In genomic region chr3:101827211-101828174, GRCh38 we compare ENCODE assay signal across 1 cellular context.
TF ChIP-seq lines count a peak whose summit lies in the region.

No MANE protein-coding gene starts in this region.

TF ChIP-seq in GM12878, 131 proteins besides CTCF, POLR2A, EP300 and RAD21 (continued from another document):
- TF ChIP-seq SKIL (IDR thresholded peaks at IDR 0.05; ENCODE audit: low read depth, poor library complexity, severe bottlenecking) (peak; percentile 83), HDGF (IDR thresholded peaks at IDR 0.05) (no peak; the same call in 1 of the 2 replicates), NBN (IDR thresholded peaks at IDR 0.05) (peak; percentile 95; the same call in 1 of the 2 replicates), DPF2 (IDR thresholded peaks at IDR 0.05) (peak; percentile 86), CBX3 (IDR thresholded peaks at IDR 0.05; ENCODE audit: borderline replicate concordance, low read depth) (no peak), RAD51 (IDR thresholded peaks at IDR 0.05) (peak; percentile 75), HSF1 (IDR thresholded peaks at IDR 0.05; ENCODE audit: low read depth, low read length) (peak; percentile 70; the same call in 1 of the 2 replicates), RB1 (IDR thresholded peaks at IDR 0.05; ENCODE audit: borderline replicate concordance) (no peak), RELA (IDR thresholded peaks at IDR 0.05; ENCODE audit: borderline replicate concordance, partially characterized antibody) (peak; percentile 98), EZH2 (IDR thresholded peaks at IDR 0.05; ENCODE audit: borderline replicate concordance, control insufficient read depth, low read depth, low read length) (no peak), PAX5 (IDR thresholded peaks at IDR 0.05; ENCODE audit: borderline replicate concordance, low read depth, low read length) (peak; percentile 85), TBL1XR1 (IDR thresholded peaks at IDR 0.05; ENCODE audit: low read depth, low read length) (peak; percentile 94), CBX5 (IDR thresholded peaks at IDR 0.05; ENCODE audit: low read depth) (peak; percentile 76; the same call in 1 of the 2 replicates), MEF2B (IDR thresholded peaks at IDR 0.05; ENCODE audit: partially characterized antibody, poor library complexity, severe bottlenecking) (peak; percentile 63), WRNIP1 (IDR thresholded peaks at IDR 0.05; ENCODE audit: borderline replicate concordance, low read depth, low read length) (no peak), IKZF1 (conservative IDR thresholded peaks at IDR 0.05) (peak; percentile 96), EED (IDR thresholded peaks at IDR 0.05; ENCODE audit: low read depth) (peak; percentile 86)
- TF ChIP-seq, protein P1, sequence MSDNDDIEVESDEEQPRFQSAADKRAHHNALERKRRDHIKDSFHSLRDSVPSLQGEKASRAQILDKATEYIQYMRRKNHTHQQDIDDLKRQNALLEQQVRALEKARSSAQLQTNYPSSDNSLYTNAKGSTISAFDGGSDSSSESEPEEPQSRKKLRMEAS (IDR thresholded peaks at IDR 0.05; ENCODE audit: low read depth, low read length): peak; percentile 71
- TF ChIP-seq, protein P2, sequence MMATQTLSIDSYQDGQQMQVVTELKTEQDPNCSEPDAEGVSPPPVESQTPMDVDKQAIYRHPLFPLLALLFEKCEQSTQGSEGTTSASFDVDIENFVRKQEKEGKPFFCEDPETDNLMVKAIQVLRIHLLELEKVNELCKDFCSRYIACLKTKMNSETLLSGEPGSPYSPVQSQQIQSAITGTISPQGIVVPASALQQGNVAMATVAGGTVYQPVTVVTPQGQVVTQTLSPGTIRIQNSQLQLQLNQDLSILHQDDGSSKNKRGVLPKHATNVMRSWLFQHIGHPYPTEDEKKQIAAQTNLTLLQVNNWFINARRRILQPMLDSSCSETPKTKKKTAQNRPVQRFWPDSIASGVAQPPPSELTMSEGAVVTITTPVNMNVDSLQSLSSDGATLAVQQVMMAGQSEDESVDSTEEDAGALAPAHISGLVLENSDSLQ (IDR thresholded peaks at IDR 0.05): peak; percentile 35; the same call in 1 of the 2 replicates
- TF ChIP-seq, protein P3, sequence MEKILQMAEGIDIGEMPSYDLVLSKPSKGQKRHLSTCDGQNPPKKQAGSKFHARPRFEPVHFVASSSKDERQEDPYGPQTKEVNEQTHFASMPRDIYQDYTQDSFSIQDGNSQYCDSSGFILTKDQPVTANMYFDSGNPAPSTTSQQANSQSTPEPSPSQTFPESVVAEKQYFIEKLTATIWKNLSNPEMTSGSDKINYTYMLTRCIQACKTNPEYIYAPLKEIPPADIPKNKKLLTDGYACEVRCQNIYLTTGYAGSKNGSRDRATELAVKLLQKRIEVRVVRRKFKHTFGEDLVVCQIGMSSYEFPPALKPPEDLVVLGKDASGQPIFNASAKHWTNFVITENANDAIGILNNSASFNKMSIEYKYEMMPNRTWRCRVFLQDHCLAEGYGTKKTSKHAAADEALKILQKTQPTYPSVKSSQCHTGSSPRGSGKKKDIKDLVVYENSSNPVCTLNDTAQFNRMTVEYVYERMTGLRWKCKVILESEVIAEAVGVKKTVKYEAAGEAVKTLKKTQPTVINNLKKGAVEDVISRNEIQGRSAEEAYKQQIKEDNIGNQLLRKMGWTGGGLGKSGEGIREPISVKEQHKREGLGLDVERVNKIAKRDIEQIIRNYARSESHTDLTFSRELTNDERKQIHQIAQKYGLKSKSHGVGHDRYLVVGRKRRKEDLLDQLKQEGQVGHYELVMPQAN (conservative IDR thresholded peaks at IDR 0.05): no peak
- TF ChIP-seq, protein P4, sequence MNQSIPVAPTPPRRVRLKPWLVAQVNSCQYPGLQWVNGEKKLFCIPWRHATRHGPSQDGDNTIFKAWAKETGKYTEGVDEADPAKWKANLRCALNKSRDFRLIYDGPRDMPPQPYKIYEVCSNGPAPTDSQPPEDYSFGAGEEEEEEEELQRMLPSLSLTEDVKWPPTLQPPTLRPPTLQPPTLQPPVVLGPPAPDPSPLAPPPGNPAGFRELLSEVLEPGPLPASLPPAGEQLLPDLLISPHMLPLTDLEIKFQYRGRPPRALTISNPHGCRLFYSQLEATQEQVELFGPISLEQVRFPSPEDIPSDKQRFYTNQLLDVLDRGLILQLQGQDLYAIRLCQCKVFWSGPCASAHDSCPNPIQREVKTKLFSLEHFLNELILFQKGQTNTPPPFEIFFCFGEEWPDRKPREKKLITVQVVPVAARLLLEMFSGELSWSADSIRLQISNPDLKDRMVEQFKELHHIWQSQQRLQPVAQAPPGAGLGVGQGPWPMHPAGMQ (IDR thresholded peaks at IDR 0.05; ENCODE audit: borderline replicate concordance): no peak
